Comparison of ENCODE assay signal across 13 cellular contexts in genomic region chr14:30855345-30856037, GRCh38. TPM values are rescaled to one million over a fixed set of nuclear protein-coding genes. Genes with fewer than 3 reads are reported as not detected.
DNase-seq lines count a peak whose midpoint lies in the region; ATAC-seq, FAIRE-seq and TF ChIP-seq lines count a peak whose summit lies in the region.
"Had no signal": no experiment of that assay in that cellular context is flagged by ENCODE, and none has a peak within 500 bp of the region (broad histone marks: within the 10 kb centered on the region; RNA-seq: fewer than 3 reads in every experiment).

No MANE protein-coding gene starts in this region.

- 0 out of 2 replicates have a peak, but pooled peaks cover 9% of the 10 kb centered on the region for H3K4me1 ChIP-seq in HepG2 (ENCODE audit: insufficient read depth, low read length)
- H3K4me1 ChIP-seq in right lobe of liver, result no peaks in the 10 kb centered on the region

- intact Hi-C loops in HepG2 (cut with micrococcal nuclease; ENCODE audit: unreplicated experiment) (no loop called here), right lobe of liver (cut with DNase I) (no loop called here)

- DNase-seq in HepG2 (ENCODE audit: low spot score), result no peak
- DNase-seq in right lobe of liver, result no peak
- no peak for DNase-seq in HTR-8/SVneo (ENCODE audit: insufficient read length, low spot score)
- DNase-seq in stimulated activated naive CD8-positive, alpha-beta T cell treated with anti-CD3 and anti-CD28 coated beads, Interleukin-15, amount 100 ng/mL, for 72 hours, result peak; percentile 29 to 61
- no peak for DNase-seq in MG63
- no peak for DNase-seq in cerebellar nuclear complex (lab: John Stamatoyannopoulos, UW)
- no peak for DNase-seq in AG08395 (ENCODE audit: low spot score)
- DNase-seq: activated CD8-positive, alpha-beta memory T cell treated with anti-CD3 and anti-CD28 coated beads, Interleukin-2, amount 10 ng/mL, durations not matched to agents 7 days and 5 days; AML-193; mesendoderm; NCI-H1930 had no signal

- peak overlapping the region; percentile 1 for H2AFZ ChIP-seq in HepG2 (ENCODE audit: low read length)

- BruUV-seq in HepG2 (replicated peaks; lab: Mats Ljungman, UMichigan), result no TSS peak

- no peak overlapping the region for H3K4me3 ChIP-seq in HepG2 (replicated peaks in 1 of 3; ENCODE audit: insufficient read depth in 1 of 3, low read depth in 2 of 3, low read length in 3 of 3)
- no peak overlapping the region for H3K4me3 ChIP-seq in right lobe of liver
- no peak overlapping the region for H3K4me3 ChIP-seq in MG63
- H3K4me3 ChIP-seq: cardiac muscle cell had no signal

- no peak for FAIRE-seq in HepG2 (lab: Jason Lieb, UNC)
- FAIRE-seq in HTR-8/SVneo (lab: Jason Lieb, UNC), result peak; percentile 86

- no peaks in the 10 kb centered on the region for H3K79me2 ChIP-seq in HepG2 (ENCODE audit: insufficient read depth, low read length)

- CTCF ChIA-PET in HepG2 (lab: Yijun Ruan, JAX; ENCODE audit: low intra/inter-chr PET ratio, low total read pairs), result no interaction called here

- no peak overlapping the region for H3K9ac ChIP-seq in HepG2 (ENCODE audit: insufficient read depth, low read depth, low read length)

- H3K4me3 Mint-ChIP-seq in stimulated activated naive CD8-positive, alpha-beta T cell treated with anti-CD3 and anti-CD28 coated beads, Interleukin-15, amount 100 ng/mL, for 72 hours, result peak overlapping the region; percentile 57 to 65
- H3K4me3 Mint-ChIP-seq: activated CD8-positive, alpha-beta memory T cell treated with anti-CD3 and anti-CD28 coated beads, Interleukin-2, amount 10 ng/mL, durations not matched to agents 7 days and 5 days had no signal

- H3K27ac ChIP-seq in HepG2 (ENCODE audit: extremely low read length, insufficient read depth, low read length), result no peak overlapping the region
- H3K27ac ChIP-seq in right lobe of liver, result no peak overlapping the region
- H3K27ac ChIP-seq: cardiac muscle cell had no signal

- TF ChIP-seq POLR2A in HepG2 (IDR thresholded peaks at IDR 0.05; ENCODE audit: insufficient read depth in 1 of 2, low read depth in 2 of 2, low read length in 2 of 2), result no peak
- TF ChIP-seq POLR2A in right lobe of liver (IDR thresholded peaks at IDR 0.05), result no peak

- H3K4me1 Mint-ChIP-seq in stimulated activated naive CD8-positive, alpha-beta T cell treated with anti-CD3 and anti-CD28 coated beads, Interleukin-15, amount 100 ng/mL, for 72 hours, result peaks cover 20% of the 10 kb centered on the region

- ATAC-seq in HepG2, result peak; percentile 81
- no peak for ATAC-seq in right lobe of liver
- ATAC-seq in HG02588 (IDR thresholded peaks at IDR 0.05; ENCODE audit: unreplicated experiment), result peak; percentile 81
- ATAC-seq in stimulated activated naive CD8-positive, alpha-beta T cell treated with anti-CD3 and anti-CD28 coated beads, Interleukin-15, amount 100 ng/mL, for 72 hours, result peak; percentile 92
- ATAC-seq: activated CD8-positive, alpha-beta memory T cell treated with anti-CD3 and anti-CD28 coated beads, Interleukin-2, amount 10 ng/mL, durations not matched to agents 7 days and 5 days had no signal

- no peak for TF ChIP-seq CTCF in HepG2 (CRISPR knock-in tag; IDR thresholded peaks at IDR 0.05)
- TF ChIP-seq CTCF in right lobe of liver (IDR thresholded peaks at IDR 0.05), result no peak

- WGBS in HepG2 (ENCODE audit: low lambda C conversion rate), result 41% methylated on average over 6 of the region's 6 CpGs
- WGBS in right lobe of liver (ENCODE audit: insufficient coverage, low coverage, low lambda C conversion rate, missing lambda C conversion rate), result 87% methylated on average over 6 of the region's 6 CpGs

- H4K20me1 ChIP-seq in HepG2 (ENCODE audit: insufficient read depth, low read length), result no peaks in the 10 kb centered on the region

- TF ChIP-seq EP300 in HepG2 (IDR thresholded peaks at IDR 0.05; ENCODE audit: low read depth in 2 of 2, low read length in 2 of 2) (peak in 1 of 2 experiments; percentile 29; a peak in 1 of 4 replicates), HepG2 (CRISPR knock-in tag; IDR thresholded peaks at IDR 0.05; ENCODE audit: borderline replicate concordance) (no peak)

- no peak overlapping the region for H3K27ac Mint-ChIP-seq in stimulated activated naive CD8-positive, alpha-beta T cell treated with anti-CD3 and anti-CD28 coated beads, Interleukin-15, amount 100 ng/mL, for 72 hours
- H3K27ac Mint-ChIP-seq: activated CD8-positive, alpha-beta memory T cell treated with anti-CD3 and anti-CD28 coated beads, Interleukin-2, amount 10 ng/mL, durations not matched to agents 7 days and 5 days had no signal

- peak overlapping the region; percentile 25 for H3K4me2 ChIP-seq in HepG2 (ENCODE audit: low read depth, low read length)

- peaks cover 0 to 4% of the 10 kb centered on the region in 2 experiments; a peak in 1 of 5 replicates for H3K27me3 ChIP-seq in HepG2 (ENCODE audit: control insufficient read depth in 1 of 2, insufficient read depth in 2 of 2, low read length in 2 of 2)
- H3K27me3 ChIP-seq in right lobe of liver, result no peaks in the 10 kb centered on the region
- no peaks in the 10 kb centered on the region for H3K27me3 ChIP-seq in MG63
- H3K27me3 ChIP-seq: cardiac muscle cell had no signal

- in situ Hi-C loops in HepG2 (cut with HindIII; ENCODE audit: extremely low pct_ligation_motif_present, low pct_unique_long_range_greater_than_20kb), result no loop called here

- H3K9me3 Mint-ChIP-seq in stimulated activated naive CD8-positive, alpha-beta T cell treated with anti-CD3 and anti-CD28 coated beads, Interleukin-15, amount 100 ng/mL, for 72 hours, result no peaks in the 10 kb centered on the region

- no peak for TF ChIP-seq RAD21 in HepG2 (CRISPR knock-in tag; IDR thresholded peaks at IDR 0.05)

- H3K36me3 ChIP-seq in HepG2 (replicated peaks in 1 of 2; ENCODE audit: control insufficient read depth in 1 of 2, insufficient read depth in 2 of 2, low read length in 2 of 2) (no peaks in the 10 kb centered on the region), right lobe of liver (no peaks in the 10 kb centered on the region), MG63 (no peaks in the 10 kb centered on the region)
- H3K36me3 ChIP-seq: cardiac muscle cell had no signal

- H3K9me3 ChIP-seq in HepG2 (ENCODE audit: low read length), result no peaks in the 10 kb centered on the region
- H3K9me3 ChIP-seq in right lobe of liver, result no peaks in the 10 kb centered on the region
- H3K9me3 ChIP-seq in MG63, result no peaks in the 10 kb centered on the region

- POLR2A ChIA-PET in HepG2 (lab: Yijun Ruan, JAX), result no interaction called here

- H3K27me3 Mint-ChIP-seq in stimulated activated naive CD8-positive, alpha-beta T cell treated with anti-CD3 and anti-CD28 coated beads, Interleukin-15, amount 100 ng/mL, for 72 hours, result peaks cover 54% of the 10 kb centered on the region

TF ChIP-seq in HepG2, 621 proteins besides CTCF, POLR2A, EP300 and RAD21 (continues in another document):
- TF ChIP-seq MIER2 (CRISPR knock-in tag; IDR thresholded peaks at IDR 0.05) (no peak), ZBTB37 (CRISPR knock-in tag; IDR thresholded peaks at IDR 0.05) (no peak), ATAD3A (CRISPR knock-in tag; IDR thresholded peaks at IDR 0.05) (no peak), SIN3B (IDR thresholded peaks at IDR 0.05; ENCODE audit: low read length) (no peak)

RNA-seq across cellular contexts. Expression of gene COCH, which starts 18.9 kb away (rescaled TPM):
- total RNA-seq in HepG2 (2016; rRNA removed; fragmentation: Illumina TruSeq; extraction: Trizol), result 46.1 and 79.3 TPM in 2 replicates
- total RNA-seq in HepG2 (2016; cell fraction: cytosol; rRNA removed; fragmentation: Illumina TruSeq; extraction: Trizol; ENCODE audit: low read depth), result 42.7 and 44.5 TPM in 2 replicates
- total RNA-seq in HepG2 (2016; cell fraction: insoluble cytoplasmic fraction; rRNA removed; fragmentation: Illumina TruSeq; extraction: Trizol), result 44.2 and 82.2 TPM in 2 replicates
- 35.2 and 37.4 TPM in 2 replicates for total RNA-seq in HepG2 (2016; cell fraction: membrane; rRNA removed; fragmentation: Illumina TruSeq; extraction: Trizol)
- total RNA-seq in HepG2 (2016; cell fraction: nucleus; rRNA removed; fragmentation: Illumina TruSeq; extraction: Trizol), result 75.5 and 83.2 TPM in 2 replicates
- polyA plus RNA-seq in HepG2 (2011; rRNA removed), result 67.6 and 78.2 TPM in 2 replicates
- 46.8 and 61.9 TPM in 2 replicates for polyA plus RNA-seq in HepG2 (2011; cell fraction: cytosol; rRNA removed)
- 41.4 and 44.4 TPM in 2 replicates for polyA plus RNA-seq in HepG2 (2011; cell fraction: nucleus; rRNA removed)
- 42.1 and 46.5 TPM in 2 replicates for polyA plus RNA-seq in HepG2 (2012)
- polyA plus RNA-seq in HepG2 (2016; cell fraction: cytosol; fragmentation: Illumina TruSeq; extraction: Trizol; ENCODE audit: low read depth), result 14.6 and 14.7 TPM in 2 replicates
- polyA plus RNA-seq in HepG2 (2016; cell fraction: insoluble cytoplasmic fraction; fragmentation: Illumina TruSeq; extraction: Trizol; ENCODE audit: low read depth), result 44.3 and 45.7 TPM in 2 replicates
- polyA plus RNA-seq in HepG2 (2016; cell fraction: membrane; fragmentation: Illumina TruSeq; extraction: Trizol; ENCODE audit: low read depth), result 23.3 and 29.1 TPM in 2 replicates
- 110 and 111 TPM in 2 replicates for polyA plus RNA-seq in HepG2 (2016; cell fraction: nucleus; fragmentation: Illumina TruSeq; extraction: Trizol; ENCODE audit: insufficient read depth, low read depth)
- polyA minus RNA-seq in HepG2 (2011; rRNA and poly(A)+ RNA removed; ENCODE audit: low replicate concordance), result 0.09 and 34.6 TPM in 2 replicates
- 40.3 and 42.4 TPM in 2 replicates for polyA minus RNA-seq in HepG2 (2011; cell fraction: cytosol; rRNA and poly(A)+ RNA removed)
- polyA minus RNA-seq in HepG2 (2011; cell fraction: nucleus; rRNA and poly(A)+ RNA removed), result 33.0 and 38.3 TPM in 2 replicates
- 1 to 10 TPM in 2 of 6 experiments, under 1 TPM in 3, not detected in 1; 0.14 to 2.9 (median 0.60) TPM for total RNA-seq in right lobe of liver
- total RNA-seq in MG63 (2014; rRNA removed; shearing (Covaris generic); ENCODE audit: low replicate concordance), result 6.2 and 7.0 TPM in 2 replicates

Comparison
In these comparisons a context has a peak if more than half of its experiments do, and no peak if none do; other contexts are left out.
1. ATAC-seq: peak in HepG2 (single experiment), HG02588 (single experiment) and stimulated activated naive CD8-positive, alpha-beta T cell treated with anti-CD3 and anti-CD28 coated beads, Interleukin-15, amount 100 ng/mL, for 72 hours (single experiment); none in right lobe of liver (0 of 4).
2. DNase-seq: peak in stimulated activated naive CD8-positive, alpha-beta T cell treated with anti-CD3 and anti-CD28 coated beads, Interleukin-15, amount 100 ng/mL, for 72 hours (2 of 2); none in HepG2 (single experiment), right lobe of liver (0 of 3), HTR-8/SVneo (single experiment), MG63 (single experiment), cerebellar nuclear complex (0 of 2) and AG08395 (single experiment).